In genomic region chr10:117324367-117324766, GRCh38 we compare ENCODE assay signal across 35 cellular contexts.
"Had no signal": no experiment of that assay in that cellular context is flagged by ENCODE, and none has a peak within 500 bp of the region (broad histone marks: within the 10 kb centered on the region; RNA-seq: fewer than 3 reads in every experiment).

No MANE protein-coding gene starts in this region.

- H3K9me3 ChIP-seq: MG63 had no signal

- H3K4me3 ChIP-seq: MG63 had no signal

- H3K36me3 ChIP-seq: MG63 had no signal

- H3K27me3 ChIP-seq: MG63 had no signal

- DNase-seq: Karpas-422, Kasumi-1, MG63, MM.1S, MV-4-11, NCI-H1048, NCI-H1092, NCI-H1092 treated with DMSO at 0.1 percent for 48 hours, NCI-H1105, NCI-H1105 treated with DMSO at 0.1 percent for 48 hours, NCI-H1417, NCI-H1417 treated with DMSO at 0.1 percent for 48 hours, NCI-H1436, NCI-H1436 treated with DMSO at 0.1 percent for 48 hours, NCI-H146, NCI-H1694, NCI-H1694 treated with DMSO at 0.1 percent for 48 hours, NCI-H187, NCI-H187 treated with DMSO at 0.1 percent for 48 hours, NCI-H1930, NCI-H2029, NCI-H2029 treated with DMSO at 0.1 percent for 48 hours, NCI-H2081, NCI-H2081 treated with DMSO at 0.1 percent for 48 hours, NCI-H2107, NCI-H2171, NCI-H2171 treated with DMSO at 0.1 percent for 48 hours, NCI-H2227 treated with DMSO at 0.1 percent for 48 hours, NCI-H226, NCI-H345, NCI-H446, NCI-H446 treated with DMSO at 0.1 percent for 48 hours, NCI-H510A, NCI-H510A treated with DMSO at 0.1 percent for 48 hours, NCI-H524 had no signal
